In genomic region chr21:37905291-37905690, GRCh38 we compare ENCODE assay signal across 12 cellular contexts. TPM values are rescaled to one million over a fixed set of nuclear protein-coding genes. Genes with fewer than 3 reads are reported as not detected.
"Had no signal": no experiment of that assay in that cellular context is flagged by ENCODE, and none has a peak within 500 bp of the region (broad histone marks: within the 10 kb centered on the region; RNA-seq: fewer than 3 reads in every experiment).

No MANE protein-coding gene starts in this region.

- ATAC-seq: GM23338, HCT116 had no signal

- H3K4me2 ChIP-seq: GM23338 had no signal

- H3K4me1 ChIP-seq: HAP-1 had no signal

- H3K4me3 ChIP-seq: GM23248, GM23338, HAP-1 had no signal

- H3K9me3 Mint-ChIP-seq: GM23338, H9, HFFc6 had no signal

- H3K9ac ChIP-seq: GM23248 had no signal

- H3K27ac ChIP-seq: GM23248 had no signal

- H3K4me3 Mint-ChIP-seq: GM23338, H9, HFFc6 had no signal

- H3K36me3 ChIP-seq: HAP-1 had no signal

- FAIRE-seq: H1, H54 had no signal

- H2AFZ ChIP-seq: GM23248, GM23338 had no signal

- H3K9me3 ChIP-seq: HAP-1 had no signal

- DNase-seq: GOT3, H7, H9, HCEC 1CT, HFFc6 had no signal

- H3K27ac Mint-ChIP-seq: GM23338, H9, HFFc6 had no signal

RNA-seq across cellular contexts. Expression of gene KCNJ6, which starts 11.0 kb away (rescaled TPM):
- total RNA-seq: GM23248, H4, H7, HFFc6 had no signal
